In the genomic region with DNA sequence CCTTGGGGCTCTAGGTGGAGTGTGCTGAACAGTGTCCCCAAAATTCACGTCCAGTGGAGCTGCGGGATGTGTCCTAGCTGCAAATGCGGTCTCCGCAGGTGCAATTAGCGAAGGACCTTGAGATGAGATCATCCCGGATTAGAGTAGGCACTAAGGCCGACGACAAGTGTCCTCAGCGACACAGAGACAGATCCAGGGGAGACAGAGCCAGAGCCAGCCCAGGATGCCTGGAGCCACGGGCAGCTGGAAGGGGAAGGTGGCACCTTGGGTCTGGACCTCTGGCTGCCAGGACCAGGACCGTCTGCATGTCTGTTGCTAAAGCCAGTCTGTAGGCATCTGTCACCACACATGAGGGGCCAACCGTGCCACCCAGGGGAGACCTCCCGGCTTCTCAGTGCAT, we compare ENCODE assay signal across 19 cellular contexts. TPM values are rescaled to one million over a fixed set of nuclear protein-coding genes. Genes with fewer than 3 reads are reported as not detected.
DNase-seq lines count a peak whose midpoint lies in the region; ATAC-seq, FAIRE-seq and TF ChIP-seq lines count a peak whose summit lies in the region.
"Had no signal": no experiment of that assay in that cellular context is flagged by ENCODE, and none has a peak within 500 bp of the region (broad histone marks: within the 10 kb centered on the region; RNA-seq: fewer than 3 reads in every experiment).

No MANE protein-coding gene starts in this region.

- H3K9me3 ChIP-seq in A549, result no peaks in the 10 kb centered on the region
- no peaks in the 10 kb centered on the region for H3K9me3 ChIP-seq in astrocyte (ENCODE audit: insufficient read depth, low read depth, low read length)
- H3K9me3 ChIP-seq in mesodermal cell (ENCODE audit: control insufficient read depth, low read length), result no peaks in the 10 kb centered on the region
- H3K9me3 ChIP-seq: SJSA1, uterus had no signal

- ATAC-seq in A549 (peak in 1 of 2 experiments; percentile 0; a peak in 1 of 6 replicates), Right ventricle myocardium inferior (no peak)

- FAIRE-seq in A549 (lab: Jason Lieb, UNC), result no peak
- no peak for FAIRE-seq in D721Med (lab: Jason Lieb, UNC)
- FAIRE-seq in astrocyte (lab: Jason Lieb, UNC), result no peak
- FAIRE-seq in HTR-8/SVneo (lab: Jason Lieb, UNC), result no peak
- FAIRE-seq: GM12892 had no signal

- H3K4me3 Mint-ChIP-seq in astrocyte (ENCODE audit: unreplicated experiment) (no peak overlapping the region), Calu3 (ENCODE audit: low read depth, unreplicated experiment) (no peak overlapping the region)
- H3K4me3 Mint-ChIP-seq: activated naive CD8-positive, alpha-beta T cell had no signal

- H3K27me3 Mint-ChIP-seq in astrocyte (ENCODE audit: low read depth, unreplicated experiment) (no peaks in the 10 kb centered on the region), Calu3 (ENCODE audit: unreplicated experiment) (no peaks in the 10 kb centered on the region)
- H3K27me3 Mint-ChIP-seq: activated naive CD8-positive, alpha-beta T cell had no signal

- WGBS in A549 (ENCODE audit: missing lambda C conversion rate), result 79% methylated on average over 10 of the region's 13 CpGs
- 89 to 92% methylated on average over 13 of the region's 13 CpGs for WGBS in mesodermal cell (ENCODE audit: insufficient coverage in 2 of 2), 2 experiments

- H2AFZ ChIP-seq in astrocyte (ENCODE audit: low read depth, low read length), result no peak overlapping the region

- TF ChIP-seq RAD21 in A549 (conservative IDR thresholded peaks at IDR 0.05 in 1 of 2, IDR thresholded peaks at IDR 0.05 in 1 of 2), result no peak

- no peak for TF ChIP-seq EP300 in A549 (IDR thresholded peaks at IDR 0.05)

- no peak for DNase-seq in A549 (ENCODE audit: low read depth in 1 of 2, low spot score in 1 of 2)
- DNase-seq in D721Med (ENCODE audit: insufficient read length, low spot score), result peak; percentile 77
- DNase-seq in astrocyte (ENCODE audit: low read depth), result no peak
- no peak for DNase-seq in Right ventricle myocardium inferior (ENCODE audit: missing footprints)
- DNase-seq in NCI-H1092 (lab: John Stamatoyannopoulos, UW), result no peak
- no peak for DNase-seq in HTR-8/SVneo (ENCODE audit: insufficient read length, low spot score)
- no peak for DNase-seq in Calu3
- DNase-seq: activated CD4-positive, alpha-beta T cell treated with anti-CD3 and anti-CD28 coated beads for 1 hour; activated T-cell treated with anti-CD3 and anti-CD28 coated beads, Interleukin-2, amount 50 U/mL, for 1 hour; dorsolateral prefrontal cortex; GDM1; head of caudate nucleus; mammary epithelial cell; NCI-H1930; uterus had no signal

- no TSS peak for BruUV-seq in Calu3 (replicated peaks; lab: Mats Ljungman, UMichigan)

- no peak for TF ChIP-seq POLR2A in A549 (IDR thresholded peaks at IDR 0.05; ENCODE audit: low read length)

- H3K36me3 ChIP-seq in astrocyte (ENCODE audit: insufficient read depth, low read length) (peaks cover 14% of the 10 kb centered on the region), mesodermal cell (ENCODE audit: control insufficient read depth, insufficient read depth, low read length) (peaks cover 76% of the 10 kb centered on the region)
- H3K36me3 ChIP-seq: uterus had no signal

- intact Hi-C loops in Right ventricle myocardium inferior (cut with DNase I), result no loop called here
- intact Hi-C loops in Calu3 (cut with micrococcal nuclease; ENCODE audit: unreplicated experiment), result no loop called here

- H3K4me3 ChIP-seq in A549 (peak overlapping the region; percentile 7; the same call in 1 of the 3 replicates), astrocyte (ENCODE audit: insufficient read depth, low read depth, low read length) (no peak overlapping the region), mesodermal cell (ENCODE audit: extremely low read depth, insufficient read depth, low read length, poor library complexity, severe bottlenecking) (no peak overlapping the region)
- H3K4me3 ChIP-seq: SJSA1, uterus had no signal

- peak overlapping the region; percentile 37 for H3K27ac Mint-ChIP-seq in astrocyte (ENCODE audit: unreplicated experiment)
- H3K27ac Mint-ChIP-seq in Calu3 (ENCODE audit: unreplicated experiment), result no peak overlapping the region
- H3K27ac Mint-ChIP-seq: activated naive CD8-positive, alpha-beta T cell had no signal

- CTCF ChIA-PET in A549 (lab: Yijun Ruan, JAX) (interaction anchor here (0.8 to 30.2 kb wide), 7 partner anchors 8 to 461 kb away, joined by 3 to 417 read pairs (median 19); partner anchors contain the start of gene FBXO31), Calu3 (lab: Charles Lee) (no interaction called here)

- peaks cover 3% of the 10 kb centered on the region for H3K9me3 Mint-ChIP-seq in astrocyte (ENCODE audit: unreplicated experiment)
- no peaks in the 10 kb centered on the region for H3K9me3 Mint-ChIP-seq in Calu3 (ENCODE audit: low read depth, unreplicated experiment)

- H3K4me2 ChIP-seq in A549 (peak overlapping the region; percentile 79), astrocyte (ENCODE audit: low read length) (no peak overlapping the region)

- peaks cover 90% of the 10 kb centered on the region for H3K79me2 ChIP-seq in astrocyte (ENCODE audit: insufficient read depth, low read length)

- peaks cover 22% of the 10 kb centered on the region for H3K4me1 Mint-ChIP-seq in astrocyte (ENCODE audit: low read depth, unreplicated experiment)
- H3K4me1 Mint-ChIP-seq in Calu3 (ENCODE audit: low read depth, unreplicated experiment), result peaks cover 12% of the 10 kb centered on the region

- H3K27me3 ChIP-seq in astrocyte (ENCODE audit: insufficient read depth, low read length), result no peaks in the 10 kb centered on the region
- H3K27me3 ChIP-seq: dorsolateral prefrontal cortex, SJSA1, uterus had no signal

- H3K36me3 Mint-ChIP-seq in astrocyte (ENCODE audit: low read depth, unreplicated experiment) (peaks cover 12% of the 10 kb centered on the region), Calu3 (ENCODE audit: insufficient read depth, unreplicated experiment) (peaks cover 97% of the 10 kb centered on the region)
- H3K36me3 Mint-ChIP-seq: activated naive CD8-positive, alpha-beta T cell had no signal

- peak overlapping the region; percentile 97 to 99 for H3K27ac ChIP-seq in A549
- H3K27ac ChIP-seq in astrocyte (ENCODE audit: low read depth, low read length), result no peak overlapping the region
- H3K27ac ChIP-seq in mesodermal cell (ENCODE audit: low read depth, low read length, severe bottlenecking), result peak overlapping the region; percentile 10
- H3K27ac ChIP-seq: uterus had no signal

- peaks cover 98% of the 10 kb centered on the region for H4K20me1 ChIP-seq in astrocyte (ENCODE audit: insufficient read depth, low read length)

- peaks cover 100% of the 10 kb centered on the region for H3K4me1 ChIP-seq in A549
- H3K4me1 ChIP-seq in astrocyte (ENCODE audit: insufficient read depth, low read length), result no peaks in the 10 kb centered on the region
- peaks cover 42% of the 10 kb centered on the region for H3K4me1 ChIP-seq in mesodermal cell (ENCODE audit: control insufficient read depth, insufficient read depth, low read length, poor library complexity, severe bottlenecking)
- H3K4me1 ChIP-seq: uterus had no signal

- POLR2A ChIA-PET in A549 (lab: Yijun Ruan, JAX), result interaction anchor here (1.0 to 1.3 kb wide), 2 partner anchors 27 to 66 kb away, joined by 3 to 4 read pairs; no protein-coding TSS in a partner anchor

- H3K9ac ChIP-seq in astrocyte (ENCODE audit: low read length), result no peak overlapping the region

- TF ChIP-seq CTCF in A549 (IDR thresholded peaks at IDR 0.05) (no peak), D721Med (IDR thresholded peaks at IDR 0.05; ENCODE audit: insufficient read depth, missing control alignments) (no peak), astrocyte (IDR thresholded peaks at IDR 0.05; ENCODE audit: insufficient read depth, low read depth, low read length) (no peak), Calu3 (IDR thresholded peaks at IDR 0.05; ENCODE audit: unreplicated experiment) (no peak)

TF ChIP-seq in A549, 52 proteins besides CTCF, POLR2A, EP300 and RAD21:
- peak; percentile 22; the same call in 1 of the 2 replicates for TF ChIP-seq POLR2AphosphoS2 (conservative IDR thresholded peaks at IDR 0.05; ENCODE audit: low read length)
- no peak for TF ChIP-seq KDM5A (IDR thresholded peaks at IDR 0.05)

RNA-seq across cellular contexts. Expression of gene SLC7A5, which starts 24.5 kb away (rescaled TPM):
- polyA plus RNA-seq in A549 (2011; rRNA removed) (265 and 326 TPM in 2 replicates), A549 (2017; fragmentation: RNase III; extraction: RNeasy Plus Mini Kit Qiagen cat#74134 plus additional on column Dnase treatment) (903 to 1,096 TPM (median 972 TPM) in 3 replicates)
- polyA plus RNA-seq in A549 (2012; cell fraction: cytosol; rRNA removed), result 971 and 1,312 TPM in 2 replicates
- polyA plus RNA-seq in A549 (2012; cell fraction: nucleus; rRNA removed), result 1,440 and 1,925 TPM in 2 replicates
- 237 and 354 TPM in 2 replicates for polyA minus RNA-seq in A549 (2011; rRNA and poly(A)+ RNA removed)
- total RNA-seq in astrocyte (815 and 816 TPM in 2 replicates), Right ventricle myocardium inferior (3.3 TPM), Calu3 (2022) (379 and 501 TPM in 2 replicates)
- polyA plus RNA-seq in mesodermal cell (2013, experiment 1 of 2), result 90.6 TPM
- polyA plus RNA-seq in mesodermal cell (2013, experiment 2 of 2), result 76.9 TPM

Comparison
In these comparisons a context has a peak if more than half of its experiments do, and no peak if none do; other contexts are left out.
1. RNA of gene SLC7A5, which starts 24.5 kb away (total RNA-seq): 815 to 816 TPM in astrocyte and 379 to 501 TPM in Calu3; 3.3 TPM in Right ventricle myocardium inferior (single experiment); every median in the first group is over 10 times any median in the second.